2 cellular contexts compared by ENCODE assay signal in the genomic region with DNA sequence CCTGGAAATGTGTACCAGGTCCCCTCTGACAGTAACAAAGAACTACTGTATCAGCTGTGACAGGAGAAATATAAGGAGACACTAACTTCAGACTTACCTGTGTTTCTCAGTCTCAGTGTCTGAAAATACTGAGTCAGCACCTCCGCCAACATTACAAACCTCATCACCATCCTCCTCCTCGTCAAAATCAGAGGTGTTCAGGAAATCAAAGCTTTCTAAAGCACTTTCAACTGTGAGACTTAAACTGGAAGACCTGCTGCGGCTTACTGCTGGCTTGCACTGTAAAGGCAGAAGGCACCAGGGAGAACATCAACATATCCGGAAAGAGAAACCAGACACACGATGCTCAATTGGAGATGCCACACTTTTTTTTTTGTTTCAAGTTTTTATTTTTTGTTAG.
A peak's percentile ranks its signal among the peaks of the same experiment; 100 is the strongest.
TF ChIP-seq lines count a peak whose summit lies in the region.

No MANE protein-coding gene starts in this region.

TF ChIP-seq in IMR-90, 13 proteins besides CTCF, POLR2A, EP300 and RAD21:
- TF ChIP-seq MAZ (IDR thresholded peaks at IDR 0.05; ENCODE audit: borderline replicate concordance, low read depth, low read length) (no peak), MAFK (IDR thresholded peaks at IDR 0.05; ENCODE audit: low read depth, low read length) (peak; percentile 51)
- TF ChIP-seq, protein P1, sequence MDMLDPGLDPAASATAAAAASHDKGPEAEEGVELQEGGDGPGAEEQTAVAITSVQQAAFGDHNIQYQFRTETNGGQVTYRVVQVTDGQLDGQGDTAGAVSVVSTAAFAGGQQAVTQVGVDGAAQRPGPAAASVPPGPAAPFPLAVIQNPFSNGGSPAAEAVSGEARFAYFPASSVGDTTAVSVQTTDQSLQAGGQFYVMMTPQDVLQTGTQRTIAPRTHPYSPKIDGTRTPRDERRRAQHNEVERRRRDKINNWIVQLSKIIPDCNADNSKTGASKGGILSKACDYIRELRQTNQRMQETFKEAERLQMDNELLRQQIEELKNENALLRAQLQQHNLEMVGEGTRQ (IDR thresholded peaks at IDR 0.05; ENCODE audit: low read depth, low read length) = no peak

TF ChIP-seq in SK-N-SH treated with all-trans-retinoic acid at 6 μM for 48 hours, 23 proteins besides CTCF, POLR2A, EP300 and RAD21:
- no peak for TF ChIP-seq ZNF70 (CRISPR knock-in tag; IDR thresholded peaks at IDR 0.05)
- no peak for TF ChIP-seq OSR1 (CRISPR knock-in tag; IDR thresholded peaks at IDR 0.05)
- no peak for TF ChIP-seq ISL1 (CRISPR knock-in tag; IDR thresholded peaks at IDR 0.05)
- TF ChIP-seq, protein P2, sequence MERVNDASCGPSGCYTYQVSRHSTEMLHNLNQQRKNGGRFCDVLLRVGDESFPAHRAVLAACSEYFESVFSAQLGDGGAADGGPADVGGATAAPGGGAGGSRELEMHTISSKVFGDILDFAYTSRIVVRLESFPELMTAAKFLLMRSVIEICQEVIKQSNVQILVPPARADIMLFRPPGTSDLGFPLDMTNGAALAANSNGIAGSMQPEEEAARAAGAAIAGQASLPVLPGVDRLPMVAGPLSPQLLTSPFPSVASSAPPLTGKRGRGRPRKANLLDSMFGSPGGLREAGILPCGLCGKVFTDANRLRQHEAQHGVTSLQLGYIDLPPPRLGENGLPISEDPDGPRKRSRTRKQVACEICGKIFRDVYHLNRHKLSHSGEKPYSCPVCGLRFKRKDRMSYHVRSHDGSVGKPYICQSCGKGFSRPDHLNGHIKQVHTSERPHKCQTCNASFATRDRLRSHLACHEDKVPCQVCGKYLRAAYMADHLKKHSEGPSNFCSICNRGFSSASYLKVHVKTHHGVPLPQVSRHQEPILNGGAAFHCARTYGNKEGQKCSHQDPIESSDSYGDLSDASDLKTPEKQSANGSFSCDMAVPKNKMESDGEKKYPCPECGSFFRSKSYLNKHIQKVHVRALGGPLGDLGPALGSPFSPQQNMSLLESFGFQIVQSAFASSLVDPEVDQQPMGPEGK (CRISPR knock-in tag; IDR thresholded peaks at IDR 0.05; ENCODE audit: borderline replicate concordance) = no peak
- TF ChIP-seq ZNF565 (CRISPR knock-in tag; conservative IDR thresholded peaks at IDR 0.05; ENCODE audit: low read depth) = no peak
